ENCODE assay signal across 8 cellular contexts in the genomic region with DNA sequence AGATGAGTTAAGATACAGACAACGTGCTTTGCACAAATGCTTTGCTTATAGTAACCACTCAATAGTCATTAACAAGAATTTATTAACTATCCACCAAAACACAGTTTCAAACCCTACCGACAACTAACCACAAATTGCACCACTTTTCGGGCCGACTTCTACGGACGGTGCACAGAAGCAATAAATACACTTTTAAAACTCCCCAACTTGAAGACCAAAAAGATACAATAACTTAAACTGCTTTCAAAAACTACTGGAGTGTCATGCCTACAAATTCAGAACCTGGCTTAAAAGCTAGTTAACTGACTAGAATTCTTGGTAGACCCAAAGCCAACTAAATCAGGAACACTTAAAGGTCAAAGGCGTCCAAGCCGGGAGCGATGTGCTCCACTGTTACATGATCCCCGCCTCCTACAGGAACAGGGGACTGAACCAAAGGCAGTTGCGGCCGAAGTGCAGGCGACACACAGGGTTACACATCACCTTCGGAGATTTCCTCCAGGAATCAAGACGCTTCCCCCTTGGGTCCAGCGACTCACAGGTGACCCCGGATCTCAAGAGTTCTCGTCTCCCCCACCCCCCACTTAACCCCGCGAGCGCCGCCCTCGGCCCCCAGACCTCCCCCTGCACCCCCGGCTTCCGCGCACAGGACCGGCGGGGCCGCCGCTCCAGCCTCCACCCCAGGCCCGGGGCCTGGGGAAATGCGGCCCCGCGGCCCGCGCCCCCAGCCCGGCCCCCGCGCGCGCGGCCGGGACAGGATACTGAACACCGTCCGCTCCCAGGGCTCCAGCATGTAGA. TPM values are rescaled to one million over a fixed set of nuclear protein-coding genes. Genes with fewer than 3 reads are reported as not detected.
DNase-seq lines count a peak whose midpoint lies in the region; ATAC-seq and TF ChIP-seq lines count a peak whose summit lies in the region.

No MANE protein-coding gene starts in this region.

- H3K27ac Mint-ChIP-seq in activated CD8-positive, alpha-beta memory T cell treated with anti-CD3 and anti-CD28 coated beads, Interleukin-2, amount 10 ng/mL, durations not matched to agents 7 days and 5 days: peak overlapping the region; percentile 86
- H3K27ac Mint-ChIP-seq in nephron progenitor cell: peak overlapping the region; percentile 89

- TF ChIP-seq CTCF in fibroblast of pulmonary artery (IDR thresholded peaks at IDR 0.05; ENCODE audit: low read length, missing control alignments) (no peak), nephron progenitor cell (IDR thresholded peaks at IDR 0.05) (no peak)

- under 1% methylated on average over 45 of the region's 45 CpGs for WGBS in urinary bladder

- peak; percentile 25 to 38 for DNase-seq in AML-193 (lab: John Stamatoyannopoulos, UW)
- DNase-seq in NCI-H510A (lab: John Stamatoyannopoulos, UW): peak; percentile 31
- DNase-seq in activated CD8-positive, alpha-beta memory T cell treated with anti-CD3 and anti-CD28 coated beads, Interleukin-2, amount 10 ng/mL, durations not matched to agents 7 days and 5 days: peak; percentile 59
- DNase-seq in fibroblast of pulmonary artery (ENCODE audit: low read depth): peak; percentile 51
- peak; percentile 61 for DNase-seq in nephron progenitor cell

- no peaks in the 10 kb centered on the region for H3K9me3 Mint-ChIP-seq in activated CD8-positive, alpha-beta memory T cell treated with anti-CD3 and anti-CD28 coated beads, Interleukin-2, amount 10 ng/mL, durations not matched to agents 7 days and 5 days (ENCODE audit: low read depth)
- no peaks in the 10 kb centered on the region for H3K9me3 Mint-ChIP-seq in nephron progenitor cell

- no peaks in the 10 kb centered on the region for H3K36me3 ChIP-seq in urinary bladder (ENCODE audit: insufficient read depth)

- ATAC-seq in GM18909 (IDR thresholded peaks at IDR 0.05; ENCODE audit: poor library complexity, unreplicated experiment) (peak; percentile 43), HG03135 (IDR thresholded peaks at IDR 0.05; ENCODE audit: unreplicated experiment) (peak; percentile 11)
- peak; percentile 10 for ATAC-seq in activated CD8-positive, alpha-beta memory T cell treated with anti-CD3 and anti-CD28 coated beads, Interleukin-2, amount 10 ng/mL, durations not matched to agents 7 days and 5 days

- CTCF ChIA-PET in activated CD8-positive, alpha-beta memory T cell treated with anti-CD3 and anti-CD28 coated beads, Interleukin-2, amount 10 ng/mL, durations not matched to agents 7 days and 5 days (lab: Charles Lee): interaction anchor here (0.8 kb wide), 1 partner anchor 9 kb away, joined by 3 read pairs; no protein-coding TSS in a partner anchor

- peaks cover 6% of the 10 kb centered on the region for H3K36me3 Mint-ChIP-seq in activated CD8-positive, alpha-beta memory T cell treated with anti-CD3 and anti-CD28 coated beads, Interleukin-2, amount 10 ng/mL, durations not matched to agents 7 days and 5 days
- peaks cover 18% of the 10 kb centered on the region for H3K36me3 Mint-ChIP-seq in nephron progenitor cell (ENCODE audit: low read depth)

- H3K4me3 ChIP-seq in fibroblast of pulmonary artery (replicated peaks; ENCODE audit: low read depth, low read length) (peak overlapping the region; percentile 74), urinary bladder (ENCODE audit: low read depth, low read length) (peak overlapping the region; percentile 97)

- peak overlapping the region; percentile 83 for H3K4me3 Mint-ChIP-seq in activated CD8-positive, alpha-beta memory T cell treated with anti-CD3 and anti-CD28 coated beads, Interleukin-2, amount 10 ng/mL, durations not matched to agents 7 days and 5 days
- H3K4me3 Mint-ChIP-seq in nephron progenitor cell: peak overlapping the region; percentile 91

- peaks cover 25% of the 10 kb centered on the region for H3K4me1 Mint-ChIP-seq in activated CD8-positive, alpha-beta memory T cell treated with anti-CD3 and anti-CD28 coated beads, Interleukin-2, amount 10 ng/mL, durations not matched to agents 7 days and 5 days
- peaks cover 34% of the 10 kb centered on the region for H3K4me1 Mint-ChIP-seq in nephron progenitor cell

- H3K27me3 Mint-ChIP-seq in activated CD8-positive, alpha-beta memory T cell treated with anti-CD3 and anti-CD28 coated beads, Interleukin-2, amount 10 ng/mL, durations not matched to agents 7 days and 5 days: no peaks in the 10 kb centered on the region
- peaks cover 4% of the 10 kb centered on the region for H3K27me3 Mint-ChIP-seq in nephron progenitor cell (ENCODE audit: low read depth, poor library complexity)

- peak overlapping the region; percentile 94 for H3K27ac ChIP-seq in urinary bladder (ENCODE audit: low read depth)

- H3K4me1 ChIP-seq in urinary bladder (ENCODE audit: insufficient read depth): no peaks in the 10 kb centered on the region

RNA-seq across cellular contexts. Expression of a gene that starts 0.5 kb away (rescaled TPM):
- 10 to 100 TPM; 12.1 to 15.5 TPM for total RNA-seq in activated CD8-positive, alpha-beta memory T cell treated with anti-CD3 and anti-CD28 coated beads, Interleukin-2, amount 10 ng/mL, durations not matched to agents 7 days and 5 days
- total RNA-seq in urinary bladder: 22.2 TPM
- polyA plus RNA-seq in urinary bladder: 38.4 TPM

Comparison
In these comparisons a context has a peak if more than half of its experiments do, and no peak if none do; other contexts are left out.
1. Peak in every context shown above with its lines: DNase-seq, ATAC-seq, H3K4me3 ChIP-seq and H3K27ac ChIP-seq.